In the genomic region with DNA sequence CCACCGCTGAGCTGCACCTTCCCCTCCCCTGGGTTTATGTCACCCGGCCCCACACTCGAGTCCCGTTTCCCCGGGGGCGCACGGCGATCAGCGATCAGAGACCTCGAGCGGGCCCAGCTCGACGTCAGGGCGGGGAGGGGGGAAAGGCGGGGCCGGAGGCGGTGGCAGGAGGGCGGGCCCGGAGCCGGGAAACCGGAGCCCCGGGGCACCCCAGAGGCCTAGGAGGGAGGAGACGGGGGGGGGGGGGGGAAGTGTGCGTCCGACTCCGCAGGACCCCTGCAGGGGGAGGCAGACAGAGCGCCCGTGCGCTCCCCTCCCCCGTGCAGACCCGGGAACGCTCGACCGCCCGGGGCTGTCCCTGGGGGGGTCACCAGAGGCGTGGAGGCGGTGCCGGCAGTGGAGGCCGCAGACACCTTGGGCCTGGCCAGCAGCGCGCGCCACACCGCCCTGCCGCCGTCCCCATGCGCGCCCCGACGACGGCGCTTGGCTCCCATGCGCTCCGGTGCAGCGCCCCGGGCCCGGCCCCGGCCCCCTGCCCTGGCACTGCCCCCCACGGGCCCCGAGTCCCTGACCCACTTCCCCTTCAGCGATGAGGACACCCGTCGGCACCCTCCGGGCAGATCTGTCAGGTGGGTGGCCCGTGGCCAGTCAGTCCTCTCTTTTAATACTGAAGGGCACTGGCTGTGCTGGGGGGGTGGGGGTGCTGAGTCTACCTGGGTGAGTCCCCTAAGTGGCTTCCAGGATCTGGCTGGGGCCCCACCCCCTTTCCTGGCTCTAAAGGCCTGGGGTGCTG, we compare ENCODE assay signal across 8 cellular contexts. TPM values are rescaled to one million over a fixed set of nuclear protein-coding genes. Genes with fewer than 3 reads are reported as not detected.
DNase-seq lines count a peak whose midpoint lies in the region; ATAC-seq and TF ChIP-seq lines count a peak whose summit lies in the region.

No MANE protein-coding gene starts in this region.

- no peaks in the 10 kb centered on the region for H3K79me2 ChIP-seq in mesendoderm (ENCODE audit: control insufficient read depth, insufficient read depth, low read length)

- no peaks in the 10 kb centered on the region for H3K4me1 ChIP-seq in mesendoderm (ENCODE audit: control insufficient read depth, low read depth, low read length)
- H3K4me1 ChIP-seq in tibial nerve = peaks cover 0 to 25% (median 10%) of the 10 kb centered on the region in 4 donors

- intact Hi-C loops in activated CD4-positive, alpha-beta T cell treated with anti-CD3 and anti-CD28 coated beads for 36 hours (cut with DNase I, micrococcal nuclease) = no loop called here
- intact Hi-C loops in dorsolateral prefrontal cortex (cut with DNase I) = no loop called here

- peak overlapping the region; percentile 53 for H3K4me3 Mint-ChIP-seq in activated CD4-positive, alpha-beta T cell treated with anti-CD3 and anti-CD28 coated beads for 36 hours

- no peaks in the 10 kb centered on the region for H3K79me1 ChIP-seq in mesendoderm (ENCODE audit: low read length)

- peak overlapping the region; percentile 45 for H3K18ac ChIP-seq in mesendoderm (ENCODE audit: low read length)

- H3K4ac ChIP-seq in mesendoderm (ENCODE audit: low read depth, low read length) = no peak overlapping the region

- peaks cover 38% of the 10 kb centered on the region for H3K27me3 Mint-ChIP-seq in activated CD4-positive, alpha-beta T cell treated with anti-CD3 and anti-CD28 coated beads for 36 hours

- no peaks in the 10 kb centered on the region for H3K36me3 Mint-ChIP-seq in activated CD4-positive, alpha-beta T cell treated with anti-CD3 and anti-CD28 coated beads for 36 hours (ENCODE audit: low read depth)

- H3K4me2 ChIP-seq in mesendoderm (ENCODE audit: low read length) = no peak overlapping the region

- H3K4me1 Mint-ChIP-seq in activated CD4-positive, alpha-beta T cell treated with anti-CD3 and anti-CD28 coated beads for 36 hours = peaks cover 38% of the 10 kb centered on the region

- ATAC-seq in activated CD4-positive, alpha-beta T cell treated with anti-CD3 and anti-CD28 coated beads for 36 hours = peak; percentile 23
- ATAC-seq in HG02759 (IDR thresholded peaks at IDR 0.05; ENCODE audit: unreplicated experiment) = no peak

- peak overlapping the region; percentile 68 for H3K56ac ChIP-seq in mesendoderm (ENCODE audit: low read length)

- CTCF ChIA-PET in activated CD4-positive, alpha-beta T cell treated with anti-CD3 and anti-CD28 coated beads for 36 hours (lab: Charles Lee) = interaction anchor here (0.6 to 0.9 kb wide), 3 partner anchors 46 to 143 kb away, joined by 3 read pairs; a partner anchor contains a TSS

- peak overlapping the region; percentile 55 for H3K27ac Mint-ChIP-seq in activated CD4-positive, alpha-beta T cell treated with anti-CD3 and anti-CD28 coated beads for 36 hours

- H3K9me3 ChIP-seq in tibial nerve = no peaks in the 10 kb centered on the region

- H3K9ac ChIP-seq in mesendoderm (ENCODE audit: low read length) = peak overlapping the region; percentile 41

- WGBS in mesendoderm (ENCODE audit: extremely low coverage, insufficient coverage, low lambda C conversion rate) = no CpG with 5 or more reads among the region's 64 CpGs
- WGBS in tibial nerve, 2 donors = 0 to 4% methylated on average over 11 to 43 of the region's 64 CpGs

- peak overlapping the region in 7 of 59 donors; percentile 6 to 58 (median 28) for H3K27ac ChIP-seq in dorsolateral prefrontal cortex
- H3K27ac ChIP-seq in mesendoderm (ENCODE audit: low read depth, low read length) = no peak overlapping the region
- peak overlapping the region in 3 of 4 donors; percentile 62 to 75 (median 70) for H3K27ac ChIP-seq in tibial nerve

- H4K8ac ChIP-seq in mesendoderm (ENCODE audit: low read depth, low read length) = no peak overlapping the region

- H3K27me3 ChIP-seq in dorsolateral prefrontal cortex (peaks cover 0 to 31% (median 8%) of the 10 kb centered on the region in 45 donors), mesendoderm (ENCODE audit: insufficient read depth, low read length, poor library complexity) (peaks cover 22% of the 10 kb centered on the region), tibial nerve (peaks cover 0 to 52% of the 10 kb centered on the region in 2 donors)

- POLR2A ChIA-PET in activated CD4-positive, alpha-beta T cell treated with anti-CD3 and anti-CD28 coated beads for 36 hours (lab: Charles Lee) = no interaction called here

- no peak overlapping the region for H2BK120ac ChIP-seq in mesendoderm (ENCODE audit: low read depth, low read length)

- H3K9me3 Mint-ChIP-seq in activated CD4-positive, alpha-beta T cell treated with anti-CD3 and anti-CD28 coated beads for 36 hours (ENCODE audit: low read depth) = no peaks in the 10 kb centered on the region

- TF ChIP-seq CTCF in HFF-Myc (IDR thresholded peaks at IDR 0.05; ENCODE audit: low read depth, low read length, missing control alignments) (no peak), dorsolateral prefrontal cortex (IDR thresholded peaks at IDR 0.05 in 54 of 56, conservative IDR thresholded peaks at IDR 0.05 in 2 of 56; ENCODE audit: low read depth in 1 of 56, partially characterized antibody in 56 of 56) (no peak), tibial nerve (IDR thresholded peaks at IDR 0.05) (no peak)

- H2BK15ac ChIP-seq in mesendoderm (replicated peaks; ENCODE audit: low read depth) = no peak overlapping the region

- peak overlapping the region; percentile 53 for H3K4me3 ChIP-seq in HFF-Myc (replicated peaks; ENCODE audit: low read depth, low read length)
- H3K4me3 ChIP-seq in dorsolateral prefrontal cortex = peak overlapping the region in 57 of 59 donors; percentile 10 to 65 (median 46)
- no peak overlapping the region for H3K4me3 ChIP-seq in mesendoderm (ENCODE audit: low read length)
- H3K4me3 ChIP-seq in tibial nerve = peak overlapping the region; percentile 35 to 63 (median 44)

- H3K36me3 ChIP-seq in mesendoderm (ENCODE audit: control insufficient read depth, insufficient read depth, low read length) = no peaks in the 10 kb centered on the region
- H3K36me3 ChIP-seq in tibial nerve = no peaks in the 10 kb centered on the region

- no peak overlapping the region for H2AK5ac ChIP-seq in mesendoderm (ENCODE audit: low read length)

- no peak for TF ChIP-seq POLR2A in tibial nerve (IDR thresholded peaks at IDR 0.05)

- no peak overlapping the region for H2BK5ac ChIP-seq in mesendoderm (ENCODE audit: low read length)

- TF ChIP-seq EP300 in tibial nerve (IDR thresholded peaks at IDR 0.05) = peak in 1 of 2 donors; percentile 34

- no peak overlapping the region for H3K23ac ChIP-seq in mesendoderm (ENCODE audit: low read length)

- peak; percentile 39 for DNase-seq in 8988T
- DNase-seq in HFF-Myc (ENCODE audit: extremely low read depth, low read depth) = no peak
- DNase-seq in activated CD4-positive, alpha-beta T cell treated with anti-CD3 and anti-CD28 coated beads for 36 hours = peak; percentile 72
- DNase-seq in dorsolateral prefrontal cortex = no peak
- peak; percentile 25 for DNase-seq in mesendoderm
- peak in 1 of 2 donors; percentile 51 for DNase-seq in tibial nerve (ENCODE audit: low spot score in 2 of 2)
- DNase-seq in middle frontal gyrus (ENCODE audit: extremely low spot score, low spot score) = no peak

- no peak overlapping the region for H4K5ac ChIP-seq in mesendoderm (ENCODE audit: low read length)

RNA-seq across cellular contexts. Expression of a gene that starts 11.8 kb away (rescaled TPM):
- total RNA-seq in activated CD4-positive, alpha-beta T cell treated with anti-CD3 and anti-CD28 coated beads for 36 hours = 1 to 10 TPM; 3.9 to 4.3 TPM
- 10 to 100 TPM; 23.3 to 88.7 (median 59.0) TPM for total RNA-seq in dorsolateral prefrontal cortex
- 1.4 TPM for polyA plus RNA-seq in mesendoderm (2013, experiment 1 of 2)
- polyA plus RNA-seq in mesendoderm (2013, experiment 2 of 2) = 1.4 TPM
- 10 to 100 TPM in 2 of 4 donors, 1 to 10 TPM in 2; 8.7 to 12.7 (median 10.0) TPM for total RNA-seq in tibial nerve

RNA-seq across cellular contexts. Expression of a gene that starts 28.8 kb away (rescaled TPM):
- total RNA-seq in activated CD4-positive, alpha-beta T cell treated with anti-CD3 and anti-CD28 coated beads for 36 hours = 100 to 1,000 TPM; 178 to 190 TPM
- total RNA-seq in dorsolateral prefrontal cortex (100 to 1,000 TPM in 117 of 120 experiments, 10 to 100 TPM in 3; 92.2 to 206 (median 145) TPM), tibial nerve (100 to 1,000 TPM; 127 to 260 (median 155) TPM)
- polyA plus RNA-seq in mesendoderm (2013, experiment 1 of 2) = 151 TPM
- 153 TPM for polyA plus RNA-seq in mesendoderm (2013, experiment 2 of 2)

RNA-seq across cellular contexts. Expression of a gene that starts 51.8 kb away (rescaled TPM):
- total RNA-seq in activated CD4-positive, alpha-beta T cell treated with anti-CD3 and anti-CD28 coated beads for 36 hours = 100 to 1,000 TPM; 151 to 197 TPM
- total RNA-seq in dorsolateral prefrontal cortex (100 to 1,000 TPM in 94 of 120 experiments, 10 to 100 TPM in 26; 69.3 to 186 (median 118) TPM), tibial nerve (100 to 1,000 TPM; 112 to 166 (median 125) TPM)
- 21.2 TPM for polyA plus RNA-seq in mesendoderm (2013, experiment 1 of 2)
- polyA plus RNA-seq in mesendoderm (2013, experiment 2 of 2) = 21.8 TPM

Comparison
In these comparisons a context has a peak if more than half of its experiments do, and no peak if none do; other contexts are left out.
1. DNase-seq: peak in 8988T (single experiment), activated CD4-positive, alpha-beta T cell treated with anti-CD3 and anti-CD28 coated beads for 36 hours (single experiment) and mesendoderm (single experiment); none in HFF-Myc (single experiment), dorsolateral prefrontal cortex (0 of 10) and middle frontal gyrus (single experiment).